Comparison of ENCODE assay signal across 1 cellular context in genomic region chr17:42698736-42699414, GRCh38.
TF ChIP-seq lines count a peak whose summit lies in the region.

No MANE protein-coding gene starts in this region.

TF ChIP-seq in K562, 482 proteins besides CTCF, POLR2A, EP300 and RAD21 (continued from another document and continues in another):
- TF ChIP-seq ZBTB34 (CRISPR knock-in tag; IDR thresholded peaks at IDR 0.05), result no peak
- TF ChIP-seq, protein P1, sequence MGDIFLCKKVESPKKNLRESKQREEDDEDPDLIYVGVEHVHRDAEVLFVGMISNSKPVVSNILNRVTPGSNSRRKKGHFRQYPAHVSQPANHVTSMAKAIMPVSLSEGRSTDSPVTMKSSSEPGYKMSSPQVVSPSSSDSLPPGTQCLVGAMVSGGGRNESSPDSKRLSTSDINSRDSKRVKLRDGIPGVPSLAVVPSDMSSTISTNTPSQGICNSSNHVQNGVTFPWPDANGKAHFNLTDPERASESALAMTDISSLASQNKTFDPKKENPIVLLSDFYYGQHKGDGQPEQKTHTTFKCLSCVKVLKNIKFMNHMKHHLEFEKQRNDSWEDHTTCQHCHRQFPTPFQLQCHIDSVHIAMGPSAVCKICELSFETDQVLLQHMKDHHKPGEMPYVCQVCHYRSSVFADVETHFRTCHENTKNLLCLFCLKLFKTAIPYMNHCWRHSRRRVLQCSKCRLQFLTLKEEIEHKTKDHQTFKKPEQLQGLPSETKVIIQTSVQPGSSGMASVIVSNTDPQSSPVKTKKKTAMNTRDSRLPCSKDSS (IDR thresholded peaks at IDR 0.05; ENCODE audit: low read depth, partially characterized antibody), result no peak
- TF ChIP-seq POLR2B (IDR thresholded peaks at IDR 0.05; ENCODE audit: low read depth, partially characterized antibody), result no peak
- TF ChIP-seq, protein P2, sequence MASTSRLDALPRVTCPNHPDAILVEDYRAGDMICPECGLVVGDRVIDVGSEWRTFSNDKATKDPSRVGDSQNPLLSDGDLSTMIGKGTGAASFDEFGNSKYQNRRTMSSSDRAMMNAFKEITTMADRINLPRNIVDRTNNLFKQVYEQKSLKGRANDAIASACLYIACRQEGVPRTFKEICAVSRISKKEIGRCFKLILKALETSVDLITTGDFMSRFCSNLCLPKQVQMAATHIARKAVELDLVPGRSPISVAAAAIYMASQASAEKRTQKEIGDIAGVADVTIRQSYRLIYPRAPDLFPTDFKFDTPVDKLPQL (IDR thresholded peaks at IDR 0.05; ENCODE audit: extremely low read depth, insufficient read length), result no peak
- no peak for TF ChIP-seq PPARD (CRISPR knock-in tag; IDR thresholded peaks at IDR 0.05)
- TF ChIP-seq ZNF224 (CRISPR knock-in tag; IDR thresholded peaks at IDR 0.05), result no peak
- TF ChIP-seq NEUROD1 (IDR thresholded peaks at IDR 0.05; ENCODE audit: borderline replicate concordance, low read depth, low read length, partially characterized antibody), result peak; percentile 97
- TF ChIP-seq HNRNPL (IDR thresholded peaks at IDR 0.05; ENCODE audit: low read depth, low read length), result no peak
- peak; percentile 99 for TF ChIP-seq CC2D1A (IDR thresholded peaks at IDR 0.05)
- no peak; the same call in 1 of the 2 replicates for TF ChIP-seq MGA (IDR thresholded peaks at IDR 0.05)
- TF ChIP-seq ATF7 (IDR thresholded peaks at IDR 0.05), result peak; percentile 87
- TF ChIP-seq ZNF583 (CRISPR knock-in tag; IDR thresholded peaks at IDR 0.05), result peak; percentile 84; the same call in 1 of the 2 replicates
- TF ChIP-seq CBFA2T3 (IDR thresholded peaks at IDR 0.05), result peak; percentile 100
- TF ChIP-seq STAG1 (CRISPR knock-in tag; IDR thresholded peaks at IDR 0.05; ENCODE audit: borderline replicate concordance), result no peak
- TF ChIP-seq RBM34 (IDR thresholded peaks at IDR 0.05; ENCODE audit: borderline replicate concordance, insufficient read depth, low read length), result no peak
- TF ChIP-seq POLR3A (IDR thresholded peaks at IDR 0.05; ENCODE audit: borderline replicate concordance, extremely low read depth, insufficient read depth, insufficient read length), result no peak
- peak; percentile 52 for TF ChIP-seq PHF20 (IDR thresholded peaks at IDR 0.05; ENCODE audit: partially characterized antibody)
- TF ChIP-seq SNAPC5 (CRISPR knock-in tag; IDR thresholded peaks at IDR 0.05), result no peak
- peak; percentile 66; the same call in 1 of the 2 replicates for TF ChIP-seq ZNF197 (CRISPR knock-in tag; IDR thresholded peaks at IDR 0.05; ENCODE audit: low read depth)
- peak in 2 of 3 experiments; percentile 62 to 90 for TF ChIP-seq YY1 (IDR thresholded peaks at IDR 0.05; ENCODE audit: borderline replicate concordance in 1 of 3, control insufficient read depth in 1 of 3, extremely low read depth in 1 of 3, insufficient read depth in 3 of 3, insufficient read length in 1 of 3, insufficient replicate concordance in 2 of 3, low read depth in 1 of 3, low read length in 2 of 3)
- no peak for TF ChIP-seq ATF1 (CRISPR knock-in tag; IDR thresholded peaks at IDR 0.05)
- peak; percentile 81 for TF ChIP-seq ATF1 (tag; IDR thresholded peaks at IDR 0.05)
- no peak for TF ChIP-seq STAT5B (CRISPR knock-in tag; IDR thresholded peaks at IDR 0.05)
- TF ChIP-seq TFAM (CRISPR knock-in tag; conservative IDR thresholded peaks at IDR 0.05), result no peak
- peak; percentile 6; the same call in 1 of the 2 replicates for TF ChIP-seq NFE2L1 (tag; IDR thresholded peaks at IDR 0.05; ENCODE audit: borderline replicate concordance, low read depth)
- no peak for TF ChIP-seq ZSCAN29 (IDR thresholded peaks at IDR 0.05)
- no peak for TF ChIP-seq SRSF7 (optimal IDR thresholded peaks at IDR 0.05; ENCODE audit: low read depth, low read length)
- TF ChIP-seq WHSC1 (IDR thresholded peaks at IDR 0.05; ENCODE audit: low read length), result no peak
- TF ChIP-seq FOXK2 (conservative IDR thresholded peaks at IDR 0.05 in 1 of 2, IDR thresholded peaks at IDR 0.05 in 1 of 2; ENCODE audit: low read depth in 2 of 2), result peak; percentile 96 to 97
- peak; percentile 66 for TF ChIP-seq BRD9 (IDR thresholded peaks at IDR 0.05; ENCODE audit: low read depth, partially characterized antibody)
- TF ChIP-seq, protein P3, sequence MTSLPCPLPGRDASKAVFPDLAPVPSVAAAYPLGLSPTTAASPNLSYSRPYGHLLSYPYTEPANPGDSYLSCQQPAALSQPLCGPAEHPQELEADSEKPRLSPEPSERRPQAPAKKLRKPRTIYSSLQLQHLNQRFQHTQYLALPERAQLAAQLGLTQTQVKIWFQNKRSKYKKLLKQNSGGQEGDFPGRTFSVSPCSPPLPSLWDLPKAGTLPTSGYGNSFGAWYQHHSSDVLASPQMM (CRISPR knock-in tag; IDR thresholded peaks at IDR 0.05), result no peak
- TF ChIP-seq NFYB (IDR thresholded peaks at IDR 0.05; ENCODE audit: extremely low read depth, insufficient read length), result no peak
- TF ChIP-seq MAFF (IDR thresholded peaks at IDR 0.05; ENCODE audit: low read length), result peak; percentile 20; the same call in 1 of the 2 replicates
- TF ChIP-seq ZFP1 (CRISPR knock-in tag; IDR thresholded peaks at IDR 0.05), result no peak
- TF ChIP-seq ZNF707 (CRISPR knock-in tag; conservative IDR thresholded peaks at IDR 0.05), result no peak
- TF ChIP-seq, protein P4, sequence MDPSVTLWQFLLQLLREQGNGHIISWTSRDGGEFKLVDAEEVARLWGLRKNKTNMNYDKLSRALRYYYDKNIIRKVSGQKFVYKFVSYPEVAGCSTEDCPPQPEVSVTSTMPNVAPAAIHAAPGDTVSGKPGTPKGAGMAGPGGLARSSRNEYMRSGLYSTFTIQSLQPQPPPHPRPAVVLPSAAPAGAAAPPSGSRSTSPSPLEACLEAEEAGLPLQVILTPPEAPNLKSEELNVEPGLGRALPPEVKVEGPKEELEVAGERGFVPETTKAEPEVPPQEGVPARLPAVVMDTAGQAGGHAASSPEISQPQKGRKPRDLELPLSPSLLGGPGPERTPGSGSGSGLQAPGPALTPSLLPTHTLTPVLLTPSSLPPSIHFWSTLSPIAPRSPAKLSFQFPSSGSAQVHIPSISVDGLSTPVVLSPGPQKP (CRISPR knock-in tag; IDR thresholded peaks at IDR 0.05), result no peak
- TF ChIP-seq ZNF408 (CRISPR knock-in tag; IDR thresholded peaks at IDR 0.05; ENCODE audit: low read depth), result no peak
- TF ChIP-seq RBM17 (IDR thresholded peaks at IDR 0.05; ENCODE audit: borderline replicate concordance, low read depth, low read length), result no peak
- peak; percentile 88 for TF ChIP-seq CREM (IDR thresholded peaks at IDR 0.05; ENCODE audit: low read depth)
- 0 out of 2 replicates have a peak, but pooled peaks have one; percentile 66 for TF ChIP-seq MEF2A (IDR thresholded peaks at IDR 0.05; ENCODE audit: control insufficient read depth, low read depth, low read length)
- peak; percentile 85 for TF ChIP-seq ZNF24 (IDR thresholded peaks at IDR 0.05)
- TF ChIP-seq MLX (CRISPR knock-in tag; conservative IDR thresholded peaks at IDR 0.05), result no peak
- TF ChIP-seq PCBP1 (IDR thresholded peaks at IDR 0.05; ENCODE audit: low read depth, low read length, poor library complexity, severe bottlenecking), result no peak
- TF ChIP-seq, protein P5, sequence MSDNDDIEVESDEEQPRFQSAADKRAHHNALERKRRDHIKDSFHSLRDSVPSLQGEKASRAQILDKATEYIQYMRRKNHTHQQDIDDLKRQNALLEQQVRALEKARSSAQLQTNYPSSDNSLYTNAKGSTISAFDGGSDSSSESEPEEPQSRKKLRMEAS (CRISPR knock-in tag; IDR thresholded peaks at IDR 0.05), result peak; percentile 77
- 0 out of 2 replicates have a peak, but pooled peaks have one; percentile 76 for TF ChIP-seq LCOR (CRISPR knock-in tag; IDR thresholded peaks at IDR 0.05)
- TF ChIP-seq PKNOX1 (IDR thresholded peaks at IDR 0.05), result peak; percentile 90
- no peak for TF ChIP-seq RBM15 (IDR thresholded peaks at IDR 0.05; ENCODE audit: insufficient read depth, low read length)
- no peak for TF ChIP-seq MCM7 (IDR thresholded peaks at IDR 0.05)
- no peak for TF ChIP-seq ZNF780A (CRISPR knock-in tag; IDR thresholded peaks at IDR 0.05)
